8 cellular contexts compared by ENCODE assay signal in the genomic region with DNA sequence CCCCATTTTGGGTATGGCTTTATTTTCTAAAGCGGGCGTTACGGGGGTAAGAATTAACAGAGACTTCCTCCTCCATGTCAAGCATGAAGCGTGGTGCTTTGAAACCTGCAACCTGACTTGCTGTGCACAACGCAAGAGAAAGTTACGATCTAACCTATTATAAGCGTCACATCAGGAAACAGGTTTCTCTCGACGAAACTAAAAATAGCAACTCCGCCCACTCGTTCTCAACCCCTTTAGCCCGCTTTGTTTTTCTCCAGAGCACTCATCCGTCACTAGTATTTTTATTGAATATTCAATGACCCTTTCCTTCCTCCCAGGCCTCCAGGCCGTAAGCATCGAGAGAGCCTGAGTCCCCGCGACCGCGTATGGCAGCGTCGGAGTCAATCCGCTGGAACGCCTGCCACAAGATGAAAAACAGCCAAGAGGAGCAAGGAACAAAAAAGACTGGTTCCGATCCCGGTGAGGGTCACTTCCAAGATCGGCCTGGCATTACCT. TPM values are rescaled to one million over a fixed set of nuclear protein-coding genes. Genes with fewer than 3 reads are reported as not detected.
DNase-seq lines count a peak whose midpoint lies in the region; ATAC-seq, FAIRE-seq and TF ChIP-seq lines count a peak whose summit lies in the region.

No MANE protein-coding gene starts in this region.

- H2AFZ ChIP-seq in neural cell (ENCODE audit: low read depth, low read length), result peak overlapping the region; percentile 61

- no peak for TF ChIP-seq POLR2A in erythroblast (IDR thresholded peaks at IDR 0.05; ENCODE audit: low read length)
- no peak for TF ChIP-seq POLR2A in suprapubic skin (IDR thresholded peaks at IDR 0.05)

- H3K4me1 ChIP-seq in suprapubic skin, result peaks cover 53% of the 10 kb centered on the region

- peak overlapping the region; percentile 99 for H3K27ac Mint-ChIP-seq in activated CD8-positive, alpha-beta T cell treated with anti-CD3 and anti-CD28 coated beads, Interleukin-2, amount 10 ng/mL, durations not matched to agents 7 days and 5 days

- peak overlapping the region; percentile 87 for H3K27ac ChIP-seq in neural cell (ENCODE audit: low read length)
- H3K27ac ChIP-seq in suprapubic skin, result peak overlapping the region; percentile 92

- WGBS in suprapubic skin, result 1% methylated on average over 26 of the region's 26 CpGs

- H3F3A ChIP-seq in neural cell (ENCODE audit: insufficient read depth, low read length, poor library complexity, severe bottlenecking), result no peaks in the 10 kb centered on the region

- H3K4me2 ChIP-seq in neural cell (ENCODE audit: low read length), result peak overlapping the region; percentile 90

- TF ChIP-seq EP300 in neural cell (conservative IDR thresholded peaks at IDR 0.05; ENCODE audit: poor library complexity, severe bottlenecking) (no peak), suprapubic skin (IDR thresholded peaks at IDR 0.05) (no peak)

- no peaks in the 10 kb centered on the region for H3K9me3 Mint-ChIP-seq in activated CD8-positive, alpha-beta T cell treated with anti-CD3 and anti-CD28 coated beads, Interleukin-2, amount 10 ng/mL, durations not matched to agents 7 days and 5 days (ENCODE audit: insufficient read depth)

- peaks cover 64% of the 10 kb centered on the region for H3K79me2 ChIP-seq in neural cell (replicated peaks; ENCODE audit: insufficient read depth, low read length)

- H3K4me1 Mint-ChIP-seq in activated CD8-positive, alpha-beta T cell treated with anti-CD3 and anti-CD28 coated beads, Interleukin-2, amount 10 ng/mL, durations not matched to agents 7 days and 5 days (ENCODE audit: low read depth), result peaks cover 48% of the 10 kb centered on the region

- no peaks in the 10 kb centered on the region for H3K9me2 ChIP-seq in neural cell (ENCODE audit: insufficient read depth, low read length)

- TF ChIP-seq RAD21 in neural cell (conservative IDR thresholded peaks at IDR 0.05), result no peak

- POLR2A ChIA-PET in activated CD8-positive, alpha-beta T cell treated with anti-CD3 and anti-CD28 coated beads, Interleukin-2, amount 10 ng/mL, durations not matched to agents 7 days and 5 days (lab: Charles Lee), result interaction anchor here (0.9 to 1.4 kb wide), 18 partner anchors 9 to 194 kb away, joined by 3 to 38 read pairs (median 4); partner anchors contain the start of genes C1QBP, DERL2 and MIS12

- no peaks in the 10 kb centered on the region for H4K20me1 ChIP-seq in neural cell (ENCODE audit: insufficient read depth)

- H3K9me3 ChIP-seq in neural cell (ENCODE audit: low read length), result no peaks in the 10 kb centered on the region
- no peaks in the 10 kb centered on the region for H3K9me3 ChIP-seq in suprapubic skin

- no peak for FAIRE-seq in HTR-8/SVneo (lab: Jason Lieb, UNC)

- DNase-seq in ELR (ENCODE audit: low read depth), result peak; percentile 52
- peak; percentile 13 for DNase-seq in NCI-H1694 (lab: John Stamatoyannopoulos, UW)
- DNase-seq in activated CD8-positive, alpha-beta T cell treated with anti-CD3 and anti-CD28 coated beads, Interleukin-2, amount 10 ng/mL, durations not matched to agents 7 days and 5 days, result peak; percentile 81
- peak; percentile 65 to 79 for DNase-seq in erythroblast (lab: John Stamatoyannopoulos, UW)
- DNase-seq in suprapubic skin (ENCODE audit: low spot score in 2 of 2), result no peak
- no peak for DNase-seq in HTR-8/SVneo (ENCODE audit: insufficient read length, low spot score)

- CTCF ChIA-PET in activated CD8-positive, alpha-beta T cell treated with anti-CD3 and anti-CD28 coated beads, Interleukin-2, amount 10 ng/mL, durations not matched to agents 7 days and 5 days (lab: Charles Lee), result interaction anchor here (0.8 to 2.6 kb wide), 4 partner anchors 10 to 223 kb away, joined by 3 to 25 read pairs (median 4); partner anchors contain the start of gene C1QBP

- no peaks in the 10 kb centered on the region for H3K27me3 Mint-ChIP-seq in activated CD8-positive, alpha-beta T cell treated with anti-CD3 and anti-CD28 coated beads, Interleukin-2, amount 10 ng/mL, durations not matched to agents 7 days and 5 days (ENCODE audit: low read depth)

- H3K36me3 ChIP-seq in neural cell (ENCODE audit: insufficient read depth, low read length), result no peaks in the 10 kb centered on the region
- H3K36me3 ChIP-seq in suprapubic skin, result peaks cover 22% of the 10 kb centered on the region

- H3K9ac ChIP-seq in neural cell (ENCODE audit: low read length), result peak overlapping the region; percentile 79

- H3K4me3 ChIP-seq in neural cell (ENCODE audit: low read length), result peak overlapping the region; percentile 85
- H3K4me3 ChIP-seq in suprapubic skin, result peak overlapping the region; percentile 77

- ATAC-seq in GM21825 (IDR thresholded peaks at IDR 0.05; ENCODE audit: unreplicated experiment), result peak; percentile 30
- ATAC-seq in activated CD8-positive, alpha-beta T cell treated with anti-CD3 and anti-CD28 coated beads, Interleukin-2, amount 10 ng/mL, durations not matched to agents 7 days and 5 days, result peak; percentile 20

- peaks cover 46% of the 10 kb centered on the region for H3K36me3 Mint-ChIP-seq in activated CD8-positive, alpha-beta T cell treated with anti-CD3 and anti-CD28 coated beads, Interleukin-2, amount 10 ng/mL, durations not matched to agents 7 days and 5 days (ENCODE audit: low read depth)

- H3K27me3 ChIP-seq in neural cell (ENCODE audit: insufficient read depth, low read depth, low read length) (no peaks in the 10 kb centered on the region), suprapubic skin (no peaks in the 10 kb centered on the region)

- no peak for TF ChIP-seq CTCF in neural cell (IDR thresholded peaks at IDR 0.05; ENCODE audit: poor library complexity, severe bottlenecking)
- TF ChIP-seq CTCF in suprapubic skin (IDR thresholded peaks at IDR 0.05), result no peak

- H3K4me3 Mint-ChIP-seq in activated CD8-positive, alpha-beta T cell treated with anti-CD3 and anti-CD28 coated beads, Interleukin-2, amount 10 ng/mL, durations not matched to agents 7 days and 5 days, result peak overlapping the region; percentile 100

TF ChIP-seq in neural cell, 6 proteins besides CTCF, POLR2A, EP300 and RAD21:
- TF ChIP-seq, protein P1, sequence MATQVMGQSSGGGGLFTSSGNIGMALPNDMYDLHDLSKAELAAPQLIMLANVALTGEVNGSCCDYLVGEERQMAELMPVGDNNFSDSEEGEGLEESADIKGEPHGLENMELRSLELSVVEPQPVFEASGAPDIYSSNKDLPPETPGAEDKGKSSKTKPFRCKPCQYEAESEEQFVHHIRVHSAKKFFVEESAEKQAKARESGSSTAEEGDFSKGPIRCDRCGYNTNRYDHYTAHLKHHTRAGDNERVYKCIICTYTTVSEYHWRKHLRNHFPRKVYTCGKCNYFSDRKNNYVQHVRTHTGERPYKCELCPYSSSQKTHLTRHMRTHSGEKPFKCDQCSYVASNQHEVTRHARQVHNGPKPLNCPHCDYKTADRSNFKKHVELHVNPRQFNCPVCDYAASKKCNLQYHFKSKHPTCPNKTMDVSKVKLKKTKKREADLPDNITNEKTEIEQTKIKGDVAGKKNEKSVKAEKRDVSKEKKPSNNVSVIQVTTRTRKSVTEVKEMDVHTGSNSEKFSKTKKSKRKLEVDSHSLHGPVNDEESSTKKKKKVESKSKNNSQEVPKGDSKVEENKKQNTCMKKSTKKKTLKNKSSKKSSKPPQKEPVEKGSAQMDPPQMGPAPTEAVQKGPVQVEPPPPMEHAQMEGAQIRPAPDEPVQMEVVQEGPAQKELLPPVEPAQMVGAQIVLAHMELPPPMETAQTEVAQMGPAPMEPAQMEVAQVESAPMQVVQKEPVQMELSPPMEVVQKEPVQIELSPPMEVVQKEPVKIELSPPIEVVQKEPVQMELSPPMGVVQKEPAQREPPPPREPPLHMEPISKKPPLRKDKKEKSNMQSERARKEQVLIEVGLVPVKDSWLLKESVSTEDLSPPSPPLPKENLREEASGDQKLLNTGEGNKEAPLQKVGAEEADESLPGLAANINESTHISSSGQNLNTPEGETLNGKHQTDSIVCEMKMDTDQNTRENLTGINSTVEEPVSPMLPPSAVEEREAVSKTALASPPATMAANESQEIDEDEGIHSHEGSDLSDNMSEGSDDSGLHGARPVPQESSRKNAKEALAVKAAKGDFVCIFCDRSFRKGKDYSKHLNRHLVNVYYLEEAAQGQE (IDR thresholded peaks at IDR 0.05; ENCODE audit: borderline replicate concordance), result peak; percentile 77
- no peak for TF ChIP-seq TAF1 (IDR thresholded peaks at IDR 0.05; ENCODE audit: low read depth)
TF ChIP-seq in neural cell: peak in this region for 1.

RNA-seq across cellular contexts. Expression of gene NUP88, which starts 0.6 kb away (rescaled TPM):
- 100 to 1,000 TPM in 1 of 2 experiments, 10 to 100 TPM in 1; 97.2 to 105 TPM for total RNA-seq in activated CD8-positive, alpha-beta T cell treated with anti-CD3 and anti-CD28 coated beads, Interleukin-2, amount 10 ng/mL, durations not matched to agents 7 days and 5 days
- 86.5 and 92.9 TPM in 2 replicates for polyA plus RNA-seq in neural cell
- 150 and 159 TPM in 2 replicates for polyA minus RNA-seq in neural cell
- 10 to 100 TPM; 64.4 to 87.1 (median 75.6) TPM for total RNA-seq in suprapubic skin

RNA-seq across cellular contexts. Expression of gene RPAIN, which starts 1.1 kb away (rescaled TPM):
- 10 to 100 TPM; 47.2 TPM for total RNA-seq in activated CD8-positive, alpha-beta T cell treated with anti-CD3 and anti-CD28 coated beads, Interleukin-2, amount 10 ng/mL, durations not matched to agents 7 days and 5 days
- 438 and 451 TPM in 2 replicates for polyA plus RNA-seq in neural cell
- polyA minus RNA-seq in neural cell, result 134 and 149 TPM in 2 replicates
- total RNA-seq in suprapubic skin, result 10 to 100 TPM; 29.2 to 81.7 (median 34.8) TPM

RNA-seq across cellular contexts. Expression of gene C1QBP, which starts 20.0 kb away (rescaled TPM):
- 100 to 1,000 TPM; 178 to 181 TPM for total RNA-seq in activated CD8-positive, alpha-beta T cell treated with anti-CD3 and anti-CD28 coated beads, Interleukin-2, amount 10 ng/mL, durations not matched to agents 7 days and 5 days
- 222 and 247 TPM in 2 replicates for polyA plus RNA-seq in neural cell
- polyA minus RNA-seq in neural cell, result 89.6 and 106 TPM in 2 replicates
- 100 to 1,000 TPM in 3 of 4 donors, 10 to 100 TPM in 1; 55.7 to 173 (median 117) TPM for total RNA-seq in suprapubic skin

RNA-seq across cellular contexts. Expression of gene DHX33, which starts 49.9 kb away (rescaled TPM):
- 10 to 100 TPM; 16.9 to 18.3 TPM for total RNA-seq in activated CD8-positive, alpha-beta T cell treated with anti-CD3 and anti-CD28 coated beads, Interleukin-2, amount 10 ng/mL, durations not matched to agents 7 days and 5 days
- 12.4 and 14.2 TPM in 2 replicates for polyA plus RNA-seq in neural cell
- 21.4 and 24.3 TPM in 2 replicates for polyA minus RNA-seq in neural cell
- 10 to 100 TPM; 11.6 to 19.1 (median 14.6) TPM for total RNA-seq in suprapubic skin

Comparison
In these comparisons a context has a peak if more than half of its experiments do, and no peak if none do; other contexts are left out.
1. DNase-seq: peak in ELR (single experiment), NCI-H1694 (single experiment), activated CD8-positive, alpha-beta T cell treated with anti-CD3 and anti-CD28 coated beads, Interleukin-2, amount 10 ng/mL, durations not matched to agents 7 days and 5 days (single experiment) and erythroblast (2 of 2); none in suprapubic skin (0 of 2) and HTR-8/SVneo (single experiment).